In the genomic region with DNA sequence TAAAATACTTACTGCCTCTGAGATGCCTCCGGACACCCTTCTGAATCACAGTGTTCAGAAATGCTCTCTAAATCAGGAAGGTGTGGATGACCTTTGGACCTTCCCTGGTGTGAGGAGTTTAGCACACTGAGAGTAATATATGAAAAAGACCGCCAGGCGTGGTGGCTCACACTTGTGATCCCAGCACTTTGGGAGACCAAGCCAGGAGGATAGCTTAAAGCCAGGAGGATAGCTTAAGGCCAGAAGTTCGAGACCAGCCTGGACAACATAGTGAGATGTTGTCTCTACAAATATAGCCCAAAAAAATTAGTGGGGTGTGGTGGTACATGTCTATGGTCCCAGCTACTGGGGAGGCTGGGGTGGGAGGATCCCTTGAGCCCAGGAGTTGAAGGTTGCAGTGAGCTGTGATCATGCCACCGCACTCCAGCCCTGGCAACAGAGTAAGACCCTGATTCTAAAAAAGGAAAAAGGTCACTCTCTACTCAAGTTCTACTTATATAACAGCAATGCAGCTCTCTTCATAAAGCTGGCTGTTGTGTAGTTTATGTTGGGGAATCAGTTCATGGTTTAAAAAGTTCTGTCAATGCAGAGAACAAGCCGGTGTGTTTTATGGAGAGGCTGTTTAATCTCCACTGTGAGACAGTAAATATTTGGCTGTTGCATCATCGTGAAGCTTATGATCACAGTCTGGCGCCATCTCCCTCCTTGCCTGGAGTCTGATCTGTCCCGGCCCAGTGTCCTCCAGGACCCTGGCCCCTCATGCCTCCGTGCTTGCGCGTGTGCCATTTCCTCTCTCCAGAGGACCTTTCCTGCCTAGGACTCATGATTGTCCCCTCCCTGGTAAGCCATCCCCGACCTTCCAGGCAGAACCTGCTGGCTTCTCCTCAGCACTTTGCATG, we compare ENCODE assay signal across 15 cellular contexts.
DNase-seq lines count a peak whose midpoint lies in the region; ATAC-seq and TF ChIP-seq lines count a peak whose summit lies in the region.
"Had no signal": no experiment of that assay in that cellular context is flagged by ENCODE, and none has a peak within 500 bp of the region (broad histone marks: within the 10 kb centered on the region; RNA-seq: fewer than 3 reads in every experiment).

No MANE protein-coding gene starts in this region.

- H3K4me3 Mint-ChIP-seq in CD8-positive, alpha-beta T cell: no peak overlapping the region
- no peak overlapping the region for H3K4me3 Mint-ChIP-seq in osteocyte (ENCODE audit: unreplicated experiment)
- H3K4me3 Mint-ChIP-seq: stimulated activated memory B cell treated with anti-CD40 and anti-IgM and Interleukin-4, amounts not matched to agents 10 μg/mL and 1 μg/mL and 100 μg/mL, for 72 hours had no signal

- peaks cover 69% of the 10 kb centered on the region for H3K4me1 Mint-ChIP-seq in CD8-positive, alpha-beta T cell (ENCODE audit: low read depth)
- no peaks in the 10 kb centered on the region for H3K4me1 Mint-ChIP-seq in osteocyte (ENCODE audit: unreplicated experiment)

- H3K27me3 Mint-ChIP-seq in CD8-positive, alpha-beta T cell (ENCODE audit: low read depth): no peaks in the 10 kb centered on the region
- peaks cover 19% of the 10 kb centered on the region for H3K27me3 Mint-ChIP-seq in osteocyte (ENCODE audit: unreplicated experiment)
- H3K27me3 Mint-ChIP-seq: stimulated activated memory B cell treated with anti-CD40 and anti-IgM and Interleukin-4, amounts not matched to agents 10 μg/mL and 1 μg/mL and 100 μg/mL, for 72 hours had no signal

- peak overlapping the region; percentile 91 for H3K27ac Mint-ChIP-seq in CD8-positive, alpha-beta T cell
- no peak overlapping the region for H3K27ac Mint-ChIP-seq in osteocyte (ENCODE audit: unreplicated experiment)
- H3K27ac Mint-ChIP-seq: stimulated activated memory B cell treated with anti-CD40 and anti-IgM and Interleukin-4, amounts not matched to agents 10 μg/mL and 1 μg/mL and 100 μg/mL, for 72 hours had no signal

- DNase-seq in CD8-positive, alpha-beta T cell: peak in 1 of 7 experiments; percentile 34
- peak; percentile 7 for DNase-seq in M059J (ENCODE audit: low read depth)
- no peak for DNase-seq in heart left ventricle
- DNase-seq in osteocyte (ENCODE audit: extremely low spot score, unreplicated experiment): peak; percentile 53
- DNase-seq in cerebellar nuclear complex (lab: John Stamatoyannopoulos, UW): no peak
- no peak for DNase-seq in C1 segment of cervical spinal cord (lab: John Stamatoyannopoulos, UW)
- no peak for DNase-seq in SIG-M5 treated with dmso at 0.1 percent for 504 hours (lab: John Stamatoyannopoulos, UW; ENCODE audit: unreplicated experiment)
- DNase-seq: effector memory CD4-positive, alpha-beta T cell; glutamatergic neuron; NCI-H2171 treated with DMSO at 0.1 percent for 48 hours; ovary; stimulated activated CD4-positive, alpha-beta T cell treated with anti-CD3 and anti-CD28 coated beads, Interleukin-1b, Interleukin-23, amount 100 ng/mL, for 48 hours had no signal

- ATAC-seq in CD8-positive, alpha-beta T cell: no peak
- peak; percentile 38 to 44 (median 40) for ATAC-seq in heart left ventricle
- no peak for ATAC-seq in GM21447 (IDR thresholded peaks at IDR 0.05; ENCODE audit: unreplicated experiment)
- ATAC-seq: stimulated activated memory B cell treated with anti-CD40 and anti-IgM and Interleukin-4, amounts not matched to agents 10 μg/mL and 1 μg/mL and 100 μg/mL, for 72 hours had no signal

- H3K9me3 Mint-ChIP-seq in CD8-positive, alpha-beta T cell: no peaks in the 10 kb centered on the region
- H3K9me3 Mint-ChIP-seq in osteocyte (ENCODE audit: unreplicated experiment): no peaks in the 10 kb centered on the region
- H3K9me3 Mint-ChIP-seq: stimulated activated memory B cell treated with anti-CD40 and anti-IgM and Interleukin-4, amounts not matched to agents 10 μg/mL and 1 μg/mL and 100 μg/mL, for 72 hours had no signal

- H3K36me3 Mint-ChIP-seq in CD8-positive, alpha-beta T cell: peaks cover 15% of the 10 kb centered on the region
- H3K36me3 Mint-ChIP-seq in osteocyte (ENCODE audit: unreplicated experiment): no peaks in the 10 kb centered on the region
- H3K36me3 Mint-ChIP-seq: stimulated activated memory B cell treated with anti-CD40 and anti-IgM and Interleukin-4, amounts not matched to agents 10 μg/mL and 1 μg/mL and 100 μg/mL, for 72 hours had no signal

- no peak overlapping the region for H3K27ac ChIP-seq in CD8-positive, alpha-beta T cell (ENCODE audit: low read depth, low read length)
- peak overlapping the region in 6 of 12 donors; percentile 10 to 80 (median 42) for H3K27ac ChIP-seq in heart left ventricle
- H3K27ac ChIP-seq: ovary had no signal

- POLR2A ChIA-PET in CD8-positive, alpha-beta T cell (lab: Charles Lee): no interaction called here

- CTCF ChIA-PET in CD8-positive, alpha-beta T cell (lab: Charles Lee): interaction anchor here (0.8 to 1.3 kb wide), 2 partner anchors 16 to 17 kb away, joined by 3 read pairs; no protein-coding TSS in a partner anchor

- H3K36me3 ChIP-seq in CD8-positive, alpha-beta T cell (ENCODE audit: insufficient read depth, low read length): no peaks in the 10 kb centered on the region
- H3K36me3 ChIP-seq in heart left ventricle: no peaks in the 10 kb centered on the region
- H3K36me3 ChIP-seq: ovary had no signal

- no peak for TF ChIP-seq CTCF in CD8-positive, alpha-beta T cell (IDR thresholded peaks at IDR 0.05)
- TF ChIP-seq CTCF in heart left ventricle (IDR thresholded peaks at IDR 0.05): no peak
- TF ChIP-seq CTCF in osteocyte (IDR thresholded peaks at IDR 0.05): no peak

- no peaks in the 10 kb centered on the region for H3K9me3 ChIP-seq in CD8-positive, alpha-beta T cell (ENCODE audit: low read length)
- no peaks in the 10 kb centered on the region for H3K9me3 ChIP-seq in heart left ventricle
- H3K9me3 ChIP-seq: ovary had no signal

- 67 to 75% (median 71%) methylated on average over 13 of the region's 13 CpGs for WGBS in heart left ventricle, 4 donors

- peaks cover 50% of the 10 kb centered on the region for H3K4me1 ChIP-seq in CD8-positive, alpha-beta T cell (ENCODE audit: insufficient read depth, low read length)
- H3K4me1 ChIP-seq in heart left ventricle: peaks cover 0 to 58% (median 26%) of the 10 kb centered on the region in 12 donors

- no peak for TF ChIP-seq POLR2A in heart left ventricle (IDR thresholded peaks at IDR 0.05)

- no peaks in the 10 kb centered on the region for H3K27me3 ChIP-seq in CD8-positive, alpha-beta T cell (ENCODE audit: insufficient read depth, low read length)
- H3K27me3 ChIP-seq in heart left ventricle: no peaks in the 10 kb centered on the region
- H3K27me3 ChIP-seq: BLaER1 treated with 17β-estradiol and CSF1 and Interleukin-3, amounts not matched to agents 10 nM and 100 nM; ovary had no signal

- H3K4me3 ChIP-seq in CD8-positive, alpha-beta T cell (ENCODE audit: low read depth, low read length): no peak overlapping the region
- H3K4me3 ChIP-seq in heart left ventricle: no peak overlapping the region
- H3K4me3 ChIP-seq: BLaER1 treated with 17β-estradiol and CSF1 and Interleukin-3, amounts not matched to agents 10 nM and 100 nM; ovary had no signal

- intact Hi-C loops in CD8-positive, alpha-beta T cell (cut with DNase I, micrococcal nuclease): loop anchor here (2.0 to 5.0 kb wide), 3 partner anchors 15 to 275 kb away; no protein-coding TSS in a partner anchor
- intact Hi-C loops in heart left ventricle (cut with DNase I): loop anchor here in 2 of 10 donors (10.0 kb wide), 2 partner anchors 183 to 547 kb away; partner anchors contain the start of genes CEP192 (in 1 of the 2), FAM210A (in 1 of the 2) and RNMT (in 1 of the 2)

Comparison
In these comparisons a context has a peak if more than half of its experiments do, and no peak if none do; other contexts are left out.
1. ATAC-seq: peak in heart left ventricle (4 of 4); none in CD8-positive, alpha-beta T cell (single experiment) and GM21447 (single experiment).
2. DNase-seq: peak in M059J (single experiment) and osteocyte (single experiment); none in heart left ventricle (0 of 5), cerebellar nuclear complex (0 of 2), C1 segment of cervical spinal cord (0 of 14) and SIG-M5 treated with dmso at 0.1 percent for 504 hours (single experiment).